In the genomic region with DNA sequence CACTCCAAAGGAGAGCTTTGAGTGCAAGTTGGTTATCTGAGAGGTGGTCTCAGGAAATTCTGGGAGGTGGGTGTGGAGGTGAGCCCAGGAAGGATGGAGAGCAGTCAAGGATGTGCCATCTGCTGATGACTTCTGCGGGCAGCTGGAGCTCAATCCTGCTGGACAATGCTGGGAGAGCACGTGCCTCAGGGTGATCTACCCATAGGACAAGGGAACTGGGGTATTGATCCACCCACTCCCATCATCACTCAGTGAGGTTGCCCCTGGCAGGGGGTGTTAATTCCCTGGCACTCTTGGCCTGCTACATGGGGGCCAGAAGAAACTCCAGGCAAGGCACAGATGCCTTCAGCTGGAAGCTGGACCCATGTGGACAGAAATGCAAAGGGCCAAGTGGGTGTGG, we compare ENCODE assay signal across 9 cellular contexts. TPM values are rescaled to one million over a fixed set of nuclear protein-coding genes. Genes with fewer than 3 reads are reported as not detected.
DNase-seq lines count a peak whose midpoint lies in the region; ATAC-seq and TF ChIP-seq lines count a peak whose summit lies in the region.
"Had no signal": no experiment of that assay in that cellular context is flagged by ENCODE, and none has a peak within 500 bp of the region (broad histone marks: within the 10 kb centered on the region; RNA-seq: fewer than 3 reads in every experiment).

No MANE protein-coding gene starts in this region.

- peaks cover 0 to 40% (median 11%) of the 10 kb centered on the region in 12 donors for H3K4me1 ChIP-seq in heart left ventricle
- peaks cover 0 to 2% of the 10 kb centered on the region in 2 donors for H3K4me1 ChIP-seq in ascending aorta
- peaks cover 0 to 17% (median 6%) of the 10 kb centered on the region in 4 donors for H3K4me1 ChIP-seq in transverse colon

- TF ChIP-seq EP300 in transverse colon (IDR thresholded peaks at IDR 0.05; ENCODE audit: low read depth) = no peak

- intact Hi-C loops in heart left ventricle (cut with DNase I) (loop anchor here in 1 of 10 donors (10.0 kb wide), 1 partner anchor 557 kb away; no protein-coding TSS in a partner anchor), Right ventricle myocardium superior (cut with DNase I) (no loop called here), ascending aorta (cut with DNase I) (no loop called here), transverse colon (cut with DNase I; ENCODE audit: low total_unique reads) (no loop called here)

- peaks cover 34 to 87% (median 73%) of the 10 kb centered on the region in 4 donors for H3K4me1 Mint-ChIP-seq in naive thymus-derived CD8-positive, alpha-beta T cell

- H3K27ac ChIP-seq in heart left ventricle (peak overlapping the region; percentile 56 to 93 (median 76)), ascending aorta (peak overlapping the region; percentile 43 to 51), transverse colon (peak overlapping the region; percentile 23 to 76 (median 68))

- no peak for TF ChIP-seq CTCF in heart left ventricle (IDR thresholded peaks at IDR 0.05)
- TF ChIP-seq CTCF in ascending aorta (IDR thresholded peaks at IDR 0.05) = no peak
- no peak for TF ChIP-seq CTCF in transverse colon (IDR thresholded peaks at IDR 0.05)
- TF ChIP-seq CTCF in omental fat pad (IDR thresholded peaks at IDR 0.05) = no peak

- H3K9me3 Mint-ChIP-seq in naive thymus-derived CD8-positive, alpha-beta T cell = peaks cover 0 to 17% (median 5%) of the 10 kb centered on the region in 9 donors

- H3K4me3 ChIP-seq in heart left ventricle (no peak overlapping the region), ascending aorta (no peak overlapping the region), transverse colon (no peak overlapping the region)

- TF ChIP-seq POLR2A in heart left ventricle (IDR thresholded peaks at IDR 0.05) = no peak
- TF ChIP-seq POLR2A in transverse colon (IDR thresholded peaks at IDR 0.05) = no peak

- POLR2A ChIA-PET in naive thymus-derived CD8-positive, alpha-beta T cell (lab: Charles Lee) = interaction anchor here (0.6 to 6.7 kb wide), 15 partner anchors 10 to 1740 kb away, joined by 3 to 239 read pairs (median 7); a partner anchor contains a TSS

- peak in 1 of 5 donors; percentile 7 for DNase-seq in heart left ventricle
- DNase-seq in Right ventricle myocardium superior = no peak
- no peak for DNase-seq in ascending aorta (ENCODE audit: low spot score in 2 of 2)
- DNase-seq in naive thymus-derived CD8-positive, alpha-beta T cell = no peak
- no peak for DNase-seq in transverse colon
- no peak for DNase-seq in middle frontal gyrus (ENCODE audit: extremely low spot score, low spot score)
- no peak for DNase-seq in omental fat pad (ENCODE audit: low spot score)
- DNase-seq: NCI-H2029 treated with DMSO at 0.1 percent for 48 hours had no signal

- ATAC-seq in heart left ventricle = no peak
- no peak for ATAC-seq in Right ventricle myocardium superior (ENCODE audit: poor library complexity)
- no peak for ATAC-seq in naive thymus-derived CD8-positive, alpha-beta T cell
- no peak for ATAC-seq in omental fat pad (ENCODE audit: low FRiP score)
- no peak for ATAC-seq in GM18858 (IDR thresholded peaks at IDR 0.05; ENCODE audit: unreplicated experiment)

- peaks cover 9 to 24% (median 14%) of the 10 kb centered on the region in 3 donors for H3K36me3 Mint-ChIP-seq in naive thymus-derived CD8-positive, alpha-beta T cell

- no peaks in the 10 kb centered on the region for H3K36me3 ChIP-seq in heart left ventricle
- no peaks in the 10 kb centered on the region for H3K36me3 ChIP-seq in ascending aorta
- no peaks in the 10 kb centered on the region for H3K36me3 ChIP-seq in transverse colon

- in situ Hi-C loops in transverse colon (cut with MboI; ENCODE audit: low pct_ligation_motif_present in 1 of 4, low pct_unique_long_range_greater_than_20kb in 1 of 4, low sequenced_read_pairs in 3 of 4) = no loop called here

- H3K27me3 Mint-ChIP-seq in naive thymus-derived CD8-positive, alpha-beta T cell = no peaks in the 10 kb centered on the region

- 72 to 86% (median 74%) methylated on average over 2 of the region's 2 CpGs for WGBS in heart left ventricle, 4 donors
- 97% methylated on average over 2 of the region's 2 CpGs; no CpG with 5 or more reads in 1 of the 2 donors for WGBS in transverse colon (ENCODE audit: low coverage in 1 of 2), 2 donors

- peaks cover 0 to 14% (median 5%) of the 10 kb centered on the region in 12 donors for H3K9me3 ChIP-seq in heart left ventricle
- peaks cover 0 to 6% of the 10 kb centered on the region in 2 donors for H3K9me3 ChIP-seq in ascending aorta
- H3K9me3 ChIP-seq in transverse colon = no peaks in the 10 kb centered on the region

- H3K27me3 ChIP-seq in heart left ventricle = peaks cover 0 to 9% (median under 1%) of the 10 kb centered on the region in 9 donors
- no peaks in the 10 kb centered on the region for H3K27me3 ChIP-seq in ascending aorta
- no peaks in the 10 kb centered on the region for H3K27me3 ChIP-seq in transverse colon

- H3K27ac Mint-ChIP-seq in naive thymus-derived CD8-positive, alpha-beta T cell = peak overlapping the region; percentile 93 to 99 (median 98)

- H3K4me3 Mint-ChIP-seq in naive thymus-derived CD8-positive, alpha-beta T cell = peak overlapping the region; percentile 75 to 96 (median 89)

RNA-seq across cellular contexts. Expression of a gene that starts 7.1 kb away (rescaled TPM):
- total RNA-seq in heart left ventricle (1 to 10 TPM in 2 of 9 donors, under 1 TPM in 2, not detected in 5; 0.21 to 1.7 (median 0.90) TPM), Right ventricle myocardium superior (not detected), ascending aorta (not detected), transverse colon (1 to 10 TPM in 2 of 4 donors, not detected in 2; 1.6 to 4.4 TPM), omental fat pad (under 1 TPM in 3 of 4 donors, not detected in 1; 0.28 to 0.84 (median 0.56) TPM)
- under 1 TPM in 1 of 2 donors, not detected in 1; 0.15 TPM for polyA plus RNA-seq in heart left ventricle
- total RNA-seq in naive thymus-derived CD8-positive, alpha-beta T cell = 10 to 100 TPM; 10.2 to 10.5 TPM
- 10 to 100 TPM in 1 of 3 donors, 1 to 10 TPM in 2; 6.2 to 10.9 (median 6.4) TPM for polyA plus RNA-seq in naive thymus-derived CD8-positive, alpha-beta T cell
